8 cellular contexts compared by ENCODE assay signal in genomic region chr3:187616307-187616939, GRCh38. TPM values are rescaled to one million over a fixed set of nuclear protein-coding genes. Genes with fewer than 3 reads are reported as not detected.
DNase-seq lines count a peak whose midpoint lies in the region; ATAC-seq and TF ChIP-seq lines count a peak whose summit lies in the region.

No MANE protein-coding gene starts in this region.

- no peak overlapping the region for H3K27ac ChIP-seq in stomach

- peaks cover 0 to 4% (median 0%) of the 10 kb centered on the region in 3 donors for H3K27me3 ChIP-seq in stomach

- H3K4me1 ChIP-seq in mucosa of descending colon (ENCODE audit: low read depth) (no peaks in the 10 kb centered on the region), stomach (no peaks in the 10 kb centered on the region)

- no peak for TF ChIP-seq POLR2A in stomach (IDR thresholded peaks at IDR 0.05)

- TF ChIP-seq EP300 in stomach (IDR thresholded peaks at IDR 0.05): no peak

- POLR2A ChIA-PET in GM10248 (lab: Yijun Ruan, JAX): no interaction called here

- intact Hi-C loops in mucosa of descending colon (cut with DNase I, micrococcal nuclease): no loop called here
- intact Hi-C loops in stomach (cut with DNase I; ENCODE audit: low total_unique reads): loop anchor here (10.0 kb wide), 1 partner anchor 58 kb away; the partner anchor contains the start of gene SST

- H3K9me3 ChIP-seq in mucosa of descending colon (no peaks in the 10 kb centered on the region), stomach (no peaks in the 10 kb centered on the region)

- TF ChIP-seq CTCF in GM10248 (IDR thresholded peaks at IDR 0.05; ENCODE audit: control extremely low read depth, extremely low read depth, low read depth, missing control alignments) (peak; percentile 68), mucosa of descending colon (IDR thresholded peaks at IDR 0.05) (peak; percentile 35), stomach (IDR thresholded peaks at IDR 0.05) (peak in 5 of 7 experiments; percentile 52 to 79 (median 65)), omental fat pad (IDR thresholded peaks at IDR 0.05) (no peak)

- CTCF ChIA-PET in GM10248 (lab: Yijun Ruan, JAX): interaction anchor here (0.7 to 9.4 kb wide), 17 partner anchors 10 to 297 kb away, joined by 3 to 96 read pairs (median 4); no protein-coding TSS in a partner anchor

- H3K36me3 ChIP-seq in mucosa of descending colon (ENCODE audit: low read depth) (no peaks in the 10 kb centered on the region), stomach (no peaks in the 10 kb centered on the region)

- DNase-seq in GM10248 (ENCODE audit: extremely low spot score): peak; percentile 38
- peak; percentile 40 for DNase-seq in NCI-H226
- peak; percentile 32 to 42 for DNase-seq in activated CD4-positive, alpha-beta T cell treated with anti-CD3 and anti-CD28 coated beads for 4 hours
- DNase-seq in ecto neural progenitor cell (ENCODE audit: low spot score): peak; percentile 58
- DNase-seq in mucosa of descending colon: peak in 2 of 3 donors; percentile 26 to 48
- DNase-seq in stomach: peak; percentile 58
- DNase-seq in omental fat pad (ENCODE audit: low spot score): no peak

- ATAC-seq in HG03039 (IDR thresholded peaks at IDR 0.05; ENCODE audit: unreplicated experiment): peak; percentile 77
- ATAC-seq in mucosa of descending colon: peak; percentile 51
- ATAC-seq in omental fat pad (ENCODE audit: low FRiP score): no peak

- WGBS in stomach, 5 donors: 52 to 59% (median 56%) methylated on average over 4 of the region's 4 CpGs

- no peak overlapping the region for H3K4me3 ChIP-seq in mucosa of descending colon
- no peak overlapping the region for H3K4me3 ChIP-seq in stomach

RNA-seq across cellular contexts. Expression of gene SST, which starts 53.8 kb away (rescaled TPM):
- total RNA-seq in mucosa of descending colon (10 to 100 TPM in 2 of 3 donors, 1 to 10 TPM in 1; 7.2 to 29.5 (median 23.8) TPM), stomach (100 to 1,000 TPM in 2 of 5 donors, 10 to 100 TPM in 1, 1 to 10 TPM in 1, not detected in 1; 1.3 to 331 (median 111) TPM), omental fat pad (not detected)
- polyA plus RNA-seq in stomach: 100 to 1,000 TPM; 142 to 677 (median 204) TPM

Comparison
In these comparisons a context has a peak if more than half of its experiments do, and no peak if none do; other contexts are left out.
1. CTCF ChIP-seq: peak in GM10248 (single experiment), mucosa of descending colon (single experiment) and stomach (5 of 7); none in omental fat pad (0 of 3).